In genomic region chr13:97977376-97977705, GRCh38 we compare ENCODE assay signal across 8 cellular contexts. TPM values are rescaled to one million over a fixed set of nuclear protein-coding genes. Genes with fewer than 3 reads are reported as not detected.
DNase-seq lines count a peak whose midpoint lies in the region; TF ChIP-seq lines count a peak whose summit lies in the region.

No MANE protein-coding gene starts in this region.

- no peaks in the 10 kb centered on the region for H3K9me3 Mint-ChIP-seq in IgD-negative memory B cell

- peaks cover 1% of the 10 kb centered on the region for H3K36me3 Mint-ChIP-seq in IgD-negative memory B cell

- CTCF ChIA-PET in mammary epithelial cell (lab: Charles Lee; ENCODE audit: low non-redundant PET): no interaction called here

- peaks cover 1% of the 10 kb centered on the region for H3K27me3 Mint-ChIP-seq in IgD-negative memory B cell

- dilution Hi-C loops in mammary epithelial cell (cut with HindIII; ENCODE audit: low sequenced_read_pairs): no loop called here

- H3K9ac ChIP-seq in mammary epithelial cell (ENCODE audit: insufficient read depth, low read length) (peak overlapping the region; percentile 92), mucosa of stomach (ENCODE audit: low read length) (peak overlapping the region; percentile 82)

- no peaks in the 10 kb centered on the region for H3K27me3 ChIP-seq in mammary epithelial cell (ENCODE audit: insufficient read depth, low read length)
- no peaks in the 10 kb centered on the region for H3K27me3 ChIP-seq in mucosa of stomach (ENCODE audit: control insufficient read depth, insufficient read depth, low read length)

- peaks cover 22 to 46% (median 36%) of the 10 kb centered on the region in 3 donors for H3K4me1 Mint-ChIP-seq in IgD-negative memory B cell

- TF ChIP-seq CTCF in AG10803 (conservative IDR thresholded peaks at IDR 0.05; ENCODE audit: low read length) (no peak), mammary epithelial cell (conservative IDR thresholded peaks at IDR 0.05 in 1 of 2, IDR thresholded peaks at IDR 0.05 in 1 of 2; ENCODE audit: extremely low read depth in 1 of 2, insufficient read depth in 1 of 2, low read depth in 1 of 2, low read length in 2 of 2) (no peak)

- DNase-seq in AG10803 (ENCODE audit: low read depth): no peak
- DNase-seq in mammary epithelial cell: no peak
- no peak for DNase-seq in AML-193 (lab: John Stamatoyannopoulos, UW)
- no peak for DNase-seq in medulla oblongata (ENCODE audit: extremely low spot score)
- DNase-seq in central memory CD4-positive, alpha-beta T cell: no peak
- DNase-seq in mesenteric fat pad (ENCODE audit: low spot score): no peak

- no TSS peak for BruUV-seq in mammary epithelial cell (replicated peaks; lab: Mats Ljungman, UMichigan)

- H4K20me1 ChIP-seq in mammary epithelial cell (ENCODE audit: insufficient read depth, low read length): no peaks in the 10 kb centered on the region

- H3K9me3 ChIP-seq in mammary epithelial cell (replicated peaks; ENCODE audit: insufficient read depth, low read length) (no peaks in the 10 kb centered on the region), mucosa of stomach (ENCODE audit: control insufficient read depth, low read length) (no peaks in the 10 kb centered on the region)

- H3K79me2 ChIP-seq in mammary epithelial cell (ENCODE audit: insufficient read depth, low read length): peaks cover 59% of the 10 kb centered on the region

- H3K4me1 ChIP-seq in mammary epithelial cell (ENCODE audit: insufficient read depth, low read length) (peaks cover 13% of the 10 kb centered on the region), mucosa of stomach (ENCODE audit: control insufficient read depth, insufficient read depth, low read length) (peaks cover 7% of the 10 kb centered on the region)

- H3K4me3 Mint-ChIP-seq in IgD-negative memory B cell: peak overlapping the region; percentile 86 to 95 (median 90)

- in situ Hi-C loops in mammary epithelial cell (cut with MboI; ENCODE audit: low sequenced_read_pairs in 2 of 2): no loop called here

- WGBS in mammary epithelial cell (ENCODE audit: low coverage, missing lambda C conversion rate): 3% methylated on average over 3 of the region's 3 CpGs

- H2AFZ ChIP-seq in mammary epithelial cell (ENCODE audit: low read depth, low read length): peak overlapping the region; percentile 95

- intact Hi-C loops in mammary epithelial cell (cut with micrococcal nuclease): loop anchor here (1.0 to 5.0 kb wide), 4 partner anchors 29 to 122 kb away; no protein-coding TSS in a partner anchor

- H3K36me3 ChIP-seq in mammary epithelial cell (ENCODE audit: insufficient read depth, low read length) (peaks cover 4% of the 10 kb centered on the region), mucosa of stomach (ENCODE audit: control insufficient read depth, insufficient read depth, low read length) (no peaks in the 10 kb centered on the region)

- H3K27ac Mint-ChIP-seq in IgD-negative memory B cell: peak overlapping the region in 2 of 3 donors; percentile 87 to 88

- H3K4me3 ChIP-seq in AG10803 (ENCODE audit: low read length) (peak overlapping the region; percentile 89), mammary epithelial cell (replicated peaks in 1 of 3; ENCODE audit: insufficient read depth in 1 of 3, low read depth in 2 of 3, low read length in 3 of 3) (peak overlapping the region; percentile 88 to 98 (median 98)), mucosa of stomach (ENCODE audit: low read length) (peak overlapping the region; percentile 74)

- peak overlapping the region; percentile 90 for H3K4me2 ChIP-seq in mammary epithelial cell (ENCODE audit: insufficient read depth, low read depth, low read length)

- H3K27ac ChIP-seq in mammary epithelial cell (ENCODE audit: insufficient read depth, low read depth, low read length): peak overlapping the region; percentile 82

RNA-seq across cellular contexts. Expression of gene IPO5, which starts 23.9 kb away (rescaled TPM):
- polyA plus RNA-seq in IgD-negative memory B cell: 25.3 TPM
- total RNA-seq in mammary epithelial cell: 100 to 1,000 TPM; 157 to 175 TPM
- polyA plus RNA-seq in mammary epithelial cell: 90.0 TPM
- polyA minus RNA-seq in mammary epithelial cell: 201 TPM
- total RNA-seq in mesenteric fat pad: 113 TPM
